Comparison of ENCODE assay signal across 8 cellular contexts in the genomic region with DNA sequence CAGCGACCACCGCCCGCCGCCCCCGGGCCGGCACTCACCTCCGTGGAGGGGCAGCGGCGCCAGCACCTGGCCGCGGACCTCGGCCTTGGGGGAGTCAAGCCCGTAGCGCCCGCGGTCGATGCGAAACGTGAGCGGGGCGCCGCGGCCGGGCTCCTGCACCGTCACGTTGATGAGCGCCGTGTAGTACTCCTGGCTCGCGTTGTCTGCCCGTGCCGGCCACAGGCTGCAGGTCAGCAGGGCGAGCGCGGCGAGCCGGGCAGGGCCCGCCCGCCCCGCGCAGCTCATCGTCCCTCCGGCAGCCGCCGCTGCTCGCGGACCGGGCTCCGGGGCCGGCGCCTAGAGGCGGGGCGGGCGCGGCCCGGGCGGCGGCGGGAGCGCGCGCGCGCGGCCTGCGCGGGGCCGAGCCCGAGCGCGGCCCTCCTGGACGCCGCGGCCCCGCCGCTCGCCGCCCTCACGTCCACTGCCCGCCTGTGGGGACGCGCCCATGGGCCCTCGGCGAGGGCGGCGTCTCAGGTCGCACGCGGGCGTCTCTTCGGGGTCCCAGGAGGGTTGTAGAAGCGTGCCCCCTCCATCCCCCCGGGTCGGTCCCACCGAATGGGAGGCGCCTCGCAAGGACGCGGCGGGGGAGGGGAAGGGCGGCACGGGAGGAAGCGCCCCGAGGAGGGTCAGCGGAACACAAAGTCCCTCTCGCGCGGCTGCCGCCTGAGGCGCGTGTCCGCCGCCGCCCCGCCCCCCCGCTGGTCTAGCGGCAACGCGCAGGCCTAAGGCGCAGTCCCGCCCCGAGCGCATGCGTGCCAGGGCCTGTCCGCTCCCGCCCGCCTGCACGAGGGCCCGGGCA. TPM values are rescaled to one million over a fixed set of nuclear protein-coding genes. Genes with fewer than 3 reads are reported as not detected.
DNase-seq lines count a peak whose midpoint lies in the region; ATAC-seq, FAIRE-seq and TF ChIP-seq lines count a peak whose summit lies in the region.

A gene with protein sequence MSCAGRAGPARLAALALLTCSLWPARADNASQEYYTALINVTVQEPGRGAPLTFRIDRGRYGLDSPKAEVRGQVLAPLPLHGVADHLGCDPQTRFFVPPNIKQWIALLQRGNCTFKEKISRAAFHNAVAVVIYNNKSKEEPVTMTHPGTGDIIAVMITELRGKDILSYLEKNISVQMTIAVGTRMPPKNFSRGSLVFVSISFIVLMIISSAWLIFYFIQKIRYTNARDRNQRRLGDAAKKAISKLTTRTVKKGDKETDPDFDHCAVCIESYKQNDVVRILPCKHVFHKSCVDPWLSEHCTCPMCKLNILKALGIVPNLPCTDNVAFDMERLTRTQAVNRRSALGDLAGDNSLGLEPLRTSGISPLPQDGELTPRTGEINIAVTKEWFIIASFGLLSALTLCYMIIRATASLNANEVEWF (minus strand): TSS at position 342 of the 838 bp plus-strand sequence. CDS start 57 bp downstream, at position 285.

- no peak within 1 kb of the TSS for H3K14ac ChIP-seq in H1 (ENCODE audit: insufficient read length)

- H3K4me1 ChIP-seq in H1 (replicated peaks in 1 of 4; ENCODE audit: control insufficient read depth in 3 of 4, insufficient read depth in 4 of 4, low read length in 3 of 4) = peaks cover 2 to 11% (median 8%) of the 10 kb centered on the region in 4 experiments; a peak in 4 of 7 replicates

- 1% methylated on average over 70 of the region's 129 CpGs; no CpG with 5 or more reads in 1 of the 2 experiments for WGBS in H1 (ENCODE audit: extremely low coverage in 1 of 2, insufficient coverage in 1 of 2, insufficient read length in 1 of 2, insufficient replicate concordance in 2 of 2, low coverage in 1 of 2, low lambda C conversion rate in 2 of 2, missing lambda C conversion rate in 1 of 2), 2 experiments

- peak within 1 kb of the TSS; percentile 61 for H3K27ac Mint-ChIP-seq in memory B cell

- H4K5ac ChIP-seq in H1 (ENCODE audit: insufficient read length, low read depth, low read length) = peak within 1 kb of the TSS; percentile 61

- peak within 1 kb of the TSS; percentile 89 for H3K4me3 Mint-ChIP-seq in memory B cell

- no peak within 1 kb of the TSS for H2BK20ac ChIP-seq in H1 (ENCODE audit: low read length)

- FAIRE-seq in H1 (lab: Jason Lieb, UNC) = no peak

- CTCF ChIA-PET in H1 (lab: Charles Lee; ENCODE audit: partially characterized antibody) = interaction anchor here (2.3 kb wide), 1 partner anchor 20 kb away, joined by 7 read pairs; no protein-coding TSS in a partner anchor

- ATAC-seq in HG03175 (IDR thresholded peaks at IDR 0.05; ENCODE audit: unreplicated experiment) = peak; percentile 60
- peak; percentile 77 for ATAC-seq in memory B cell (ENCODE audit: low read depth)

- peak within 1 kb of the TSS; percentile 8; the same call in 1 of the 2 replicates for H2AFZ ChIP-seq in H1 (ENCODE audit: low read length)

- peaks cover 8 to 12% of the 10 kb centered on the region in 2 experiments for H3K9me3 ChIP-seq in H1 (ENCODE audit: insufficient read depth in 2 of 2, low read depth in 1 of 2, low read length in 1 of 2)

- H4K20me1 ChIP-seq in H1 (replicated peaks in 1 of 2; ENCODE audit: control insufficient read depth in 1 of 2, insufficient read depth in 2 of 2, low read length in 2 of 2) = peaks cover 2 to 10% of the 10 kb centered on the region in 2 experiments

- peak within 1 kb of the TSS; percentile 72; the same call in 1 of the 2 replicates for H2BK5ac ChIP-seq in H1 (ENCODE audit: low read depth, low read length)

- peaks cover 14% of the 10 kb centered on the region for H3K23me2 ChIP-seq in H1 (ENCODE audit: low read depth, low read length)

- H3K4ac ChIP-seq in H1 (replicated peaks; ENCODE audit: insufficient read length, low read depth, low read length) = peak within 1 kb of the TSS; percentile 86

- TF ChIP-seq RAD21 in H1 (IDR thresholded peaks at IDR 0.05 in 1 of 2, conservative IDR thresholded peaks at IDR 0.05 in 1 of 2; ENCODE audit: low read depth in 2 of 2, low read length in 2 of 2) = no peak; a peak in 1 of 4 replicates

- H2BK120ac ChIP-seq in H1 (replicated peaks; ENCODE audit: low read depth, low read length) = no peak within 1 kb of the TSS

- peak within 1 kb of the TSS; percentile 23; the same call in 1 of the 2 replicates for H2BK15ac ChIP-seq in H1 (ENCODE audit: low read length)

- H3K79me2 ChIP-seq in H1 (ENCODE audit: control insufficient read depth in 1 of 2, insufficient read depth in 2 of 2, low read length in 2 of 2) = peaks cover 9 to 47% of the 10 kb centered on the region in 2 experiments

- no peak within 1 kb of the TSS for H3K23ac ChIP-seq in H1 (ENCODE audit: insufficient read length)

- peak within 1 kb of the TSS; percentile 88 to 98 for H3K4me2 ChIP-seq in H1 (ENCODE audit: insufficient read depth in 1 of 2, low read depth in 2 of 2, low read length in 2 of 2)

- peak within 1 kb of the TSS; percentile 82 for H3K27ac ChIP-seq in H1 (ENCODE audit: low read depth, low read length)

- H4K8ac ChIP-seq in H1 (ENCODE audit: extremely low read depth, insufficient read depth, low read length) = peak within 1 kb of the TSS; percentile 97

- peaks cover 6 to 18% (median 16%) of the 10 kb centered on the region in 4 experiments for H3K27me3 ChIP-seq in H1 (replicated peaks in 1 of 4; ENCODE audit: control insufficient read depth in 3 of 4, extremely low read depth in 1 of 4, insufficient read depth in 3 of 4, low read length in 3 of 4)

- 0 out of 2 replicates have a peak within 1 kb of the TSS, but pooled peaks have one; percentile 1 for H2AK5ac ChIP-seq in H1 (ENCODE audit: low read depth, low read length)

- peak within 1 kb of the TSS; percentile 95 for H3K18ac ChIP-seq in H1 (ENCODE audit: extremely low read depth, low read length)

- H3K9me3 Mint-ChIP-seq in memory B cell = no peaks in the 10 kb centered on the region

- in situ Hi-C loops in G401 (cut with HindIII; ENCODE audit: low sequenced_read_pairs) = no loop called here

- TF ChIP-seq CTCF in H1 (IDR thresholded peaks at IDR 0.05; ENCODE audit: control extremely low read depth in 1 of 3, insufficient read depth in 1 of 3, low read depth in 1 of 3, low read length in 3 of 3) = no peak

- POLR2A ChIA-PET in H1 (lab: Charles Lee; ENCODE audit: partially characterized antibody) = interaction anchor here (1.1 to 3.1 kb wide), 5 partner anchors 11 to 19 kb away, joined by 3 to 40 read pairs (median 9); no protein-coding TSS in a partner anchor

- H3K36me3 Mint-ChIP-seq in memory B cell = no peaks in the 10 kb centered on the region

- DNase-seq in G401 (ENCODE audit: low spot score) (peak; percentile 83), NOMO-1 treated with dmso at 0.1 percent for 144 hours (lab: John Stamatoyannopoulos, UW; ENCODE audit: unreplicated experiment) (peak; percentile 87), H1 (ENCODE audit: low read depth in 1 of 2, low spot score in 2 of 2) (peak in 1 of 2 experiments; percentile 96), memory B cell (ENCODE audit: low spot score in 2 of 2) (peak; percentile 82 to 86), GM19240 (ENCODE audit: insufficient read length, low spot score) (no peak)
- DNase-seq in activated CD8-positive, alpha-beta memory T cell treated with anti-CD3 and anti-CD28 coated beads, Interleukin-2, amount 50 U/mL, for 24 hours (ENCODE audit: extremely low read depth) = peak; percentile 50
- peak; percentile 75 to 88 (median 77) for DNase-seq in stimulated activated CD4-positive, alpha-beta T cell treated with anti-CD3 and anti-CD28 coated beads, TNF-alpha, amount 100 ng/mL, for 4 hours (ENCODE audit: low read depth in 3 of 3)

- H3K4me1 Mint-ChIP-seq in memory B cell = peaks cover 24% of the 10 kb centered on the region

- H3K56ac ChIP-seq in H1 (replicated peaks; ENCODE audit: insufficient read length, low read depth, low read length) = peak within 1 kb of the TSS; percentile 80

- peak within 1 kb of the TSS; percentile 83 for H4K91ac ChIP-seq in H1 (replicated peaks; ENCODE audit: insufficient read length, low read length)

- no peak for TF ChIP-seq EP300 in H1 (IDR thresholded peaks at IDR 0.05; ENCODE audit: borderline replicate concordance in 1 of 2, low read depth in 2 of 2, low read length in 2 of 2)

- H2BK12ac ChIP-seq in H1 (ENCODE audit: low read depth, low read length) = peak within 1 kb of the TSS; percentile 55; the same call in 1 of the 2 replicates

- H3K27me3 Mint-ChIP-seq in memory B cell = no peaks in the 10 kb centered on the region

- peak in 1 of 2 experiments; percentile 67; a peak in 2 of 3 replicates for TF ChIP-seq POLR2A in H1 (IDR thresholded peaks at IDR 0.05; ENCODE audit: control extremely low read depth in 1 of 2, low read depth in 2 of 2, low read length in 2 of 2)

- H3K79me1 ChIP-seq in H1 (ENCODE audit: low read depth, low read length) = peaks cover 6% of the 10 kb centered on the region; the same call in 1 of the 2 replicates

- H3K9ac ChIP-seq in H1 (replicated peaks in 1 of 4; ENCODE audit: extremely low read depth in 1 of 4, low read depth in 3 of 4, low read length in 3 of 4) = peak within 1 kb of the TSS; percentile 86 to 97 (median 91)

- H3K4me3 ChIP-seq in H1 (ENCODE audit: extremely low read depth in 1 of 4, insufficient read depth in 2 of 4, low read depth in 3 of 4, low read length in 4 of 4) = peak within 1 kb of the TSS; percentile 78 to 94 (median 93)

- peaks cover 0 to 5% (median 0%) of the 10 kb centered on the region in 4 experiments; a peak in 1 of 8 replicates for H3K36me3 ChIP-seq in H1 (ENCODE audit: control insufficient read depth in 2 of 4, insufficient read depth in 4 of 4, low read length in 3 of 4)

TF ChIP-seq in H1, 55 proteins besides CTCF, POLR2A, EP300 and RAD21 (continues in another document):
- TF ChIP-seq, protein P1, sequence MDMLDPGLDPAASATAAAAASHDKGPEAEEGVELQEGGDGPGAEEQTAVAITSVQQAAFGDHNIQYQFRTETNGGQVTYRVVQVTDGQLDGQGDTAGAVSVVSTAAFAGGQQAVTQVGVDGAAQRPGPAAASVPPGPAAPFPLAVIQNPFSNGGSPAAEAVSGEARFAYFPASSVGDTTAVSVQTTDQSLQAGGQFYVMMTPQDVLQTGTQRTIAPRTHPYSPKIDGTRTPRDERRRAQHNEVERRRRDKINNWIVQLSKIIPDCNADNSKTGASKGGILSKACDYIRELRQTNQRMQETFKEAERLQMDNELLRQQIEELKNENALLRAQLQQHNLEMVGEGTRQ (IDR thresholded peaks at IDR 0.05; ENCODE audit: low read length) = no peak

RNA-seq across cellular contexts. Expression of the gene that starts here (rescaled TPM):
- 54.9 and 67.9 TPM in 2 replicates for total RNA-seq in G401 (2014; rRNA removed; shearing (Covaris generic))
- total RNA-seq in H1 (2021; fragmentation: NEBNext Ultra II Directional; extraction: Animal tissue kit (Norgen Biotek cat#: 25700)) = 63.1 and 65.1 TPM in 2 replicates
- polyA plus RNA-seq in H1 (2011; rRNA removed) = 65.4 and 70.0 TPM in 2 replicates
- polyA plus RNA-seq in H1 (2011; cell fraction: cytosol; rRNA removed) = 73.0 TPM
- 58.2 TPM for polyA plus RNA-seq in H1 (2011; cell fraction: nucleus; rRNA removed)
- 60.3 to 80.3 TPM (median 67.1 TPM) in 4 replicates for polyA plus RNA-seq in H1 (2012, experiment 1 of 2)
- 55.3 TPM for polyA plus RNA-seq in H1 (2012, experiment 2 of 2)
- 78.6 TPM for polyA plus RNA-seq in H1 (2013, experiment 1 of 2)
- 86.8 TPM for polyA plus RNA-seq in H1 (2013, experiment 2 of 2)
- 56.6 and 57.4 TPM in 2 replicates for polyA minus RNA-seq in H1 (2011; rRNA and poly(A)+ RNA removed)
- 35.1 TPM for polyA minus RNA-seq in H1 (2011; cell fraction: cytosol; rRNA and poly(A)+ RNA removed)
- polyA minus RNA-seq in H1 (2011; cell fraction: nucleus; rRNA and poly(A)+ RNA removed) = 73.0 TPM
